ENCODE assay signal across 8 cellular contexts in genomic region chr12:110698171-110698902, GRCh38. TPM values are rescaled to one million over a fixed set of nuclear protein-coding genes. Genes with fewer than 3 reads are reported as not detected.
DNase-seq lines count a peak whose midpoint lies in the region; ATAC-seq and TF ChIP-seq lines count a peak whose summit lies in the region.

No MANE protein-coding gene starts in this region.

- H3K27me3 ChIP-seq in CD8-positive, alpha-beta memory T cell (ENCODE audit: insufficient read depth, low read length, poor library complexity, severe bottlenecking) = no peaks in the 10 kb centered on the region
- no peaks in the 10 kb centered on the region for H3K27me3 ChIP-seq in tibial artery

- H3K4me1 Mint-ChIP-seq in CD8-positive, alpha-beta memory T cell = peaks cover 5 to 7% (median 6%) of the 10 kb centered on the region in 3 donors
- no peaks in the 10 kb centered on the region for H3K4me1 Mint-ChIP-seq in osteocyte (ENCODE audit: unreplicated experiment)

- no peaks in the 10 kb centered on the region for H3K27me3 Mint-ChIP-seq in CD8-positive, alpha-beta memory T cell
- H3K27me3 Mint-ChIP-seq in osteocyte (ENCODE audit: unreplicated experiment) = no peaks in the 10 kb centered on the region

- ATAC-seq in GM19452 (IDR thresholded peaks at IDR 0.05; ENCODE audit: unreplicated experiment) = peak; percentile 72

- H3K4me1 ChIP-seq in CD8-positive, alpha-beta memory T cell (ENCODE audit: insufficient read depth, low read length) = peaks cover 6% of the 10 kb centered on the region
- H3K4me1 ChIP-seq in tibial artery = peaks cover 0 to 14% (median 2%) of the 10 kb centered on the region in 4 donors

- H3K4me3 ChIP-seq in CD8-positive, alpha-beta memory T cell (ENCODE audit: low read length) = no peak overlapping the region
- peak overlapping the region; percentile 28 to 42 for H3K4me3 ChIP-seq in tibial artery

- peak; percentile 62 for TF ChIP-seq CTCF in osteocyte (IDR thresholded peaks at IDR 0.05)
- peak; percentile 67 to 74 for TF ChIP-seq CTCF in tibial artery (IDR thresholded peaks at IDR 0.05)

- CTCF ChIA-PET in CD8-positive, alpha-beta memory T cell (lab: Charles Lee) = interaction anchor here (0.8 to 3.3 kb wide), 5 partner anchors 33 to 230 kb away, joined by 3 to 18 read pairs (median 4); partner anchors contain the start of genes FAM216A and GPN3

- H3K36me3 ChIP-seq in CD8-positive, alpha-beta memory T cell (ENCODE audit: insufficient read depth, low read length) = no peaks in the 10 kb centered on the region
- no peaks in the 10 kb centered on the region for H3K36me3 ChIP-seq in tibial artery

- H3K9me3 ChIP-seq in CD8-positive, alpha-beta memory T cell (ENCODE audit: low read length) = no peaks in the 10 kb centered on the region
- no peaks in the 10 kb centered on the region for H3K9me3 ChIP-seq in tibial artery

- peak overlapping the region in 3 of 8 donors; percentile 44 to 85 (median 78) for H3K27ac Mint-ChIP-seq in CD8-positive, alpha-beta memory T cell
- no peak overlapping the region for H3K27ac Mint-ChIP-seq in osteocyte (ENCODE audit: unreplicated experiment)

- intact Hi-C loops in tibial artery (cut with DNase I; ENCODE audit: low total_unique reads) = no loop called here

- DNase-seq in CD8-positive, alpha-beta memory T cell = peak; percentile 54 to 83 (median 70)
- DNase-seq in HPDE6-E6E7 (ENCODE audit: extremely low spot score) (peak; percentile 76), RPMI8226 (peak; percentile 90), germinal center (ENCODE audit: low spot score) (peak; percentile 79), osteocyte (ENCODE audit: extremely low spot score, unreplicated experiment) (no peak), tibial artery (peak; percentile 82 to 87)
- peak; percentile 51 for DNase-seq in activated T-helper 9 cell treated with anti-CD3 and anti-CD28 coated beads, Interleukin-2, amount 50 U/mL, for 16 hours (ENCODE audit: low read depth)

- H3K4me3 Mint-ChIP-seq in CD8-positive, alpha-beta memory T cell = peak overlapping the region in 1 of 7 donors; percentile 44
- no peak overlapping the region for H3K4me3 Mint-ChIP-seq in osteocyte (ENCODE audit: unreplicated experiment)

- no peaks in the 10 kb centered on the region for H3K9me3 Mint-ChIP-seq in CD8-positive, alpha-beta memory T cell
- H3K9me3 Mint-ChIP-seq in osteocyte (ENCODE audit: unreplicated experiment) = no peaks in the 10 kb centered on the region

- POLR2A ChIA-PET in CD8-positive, alpha-beta memory T cell (lab: Charles Lee) = interaction anchor here (0.7 kb wide), 1 partner anchor 116 kb away, joined by 3 read pairs; no protein-coding TSS in a partner anchor

- peak overlapping the region; percentile 47 for H3K27ac ChIP-seq in CD8-positive, alpha-beta memory T cell (ENCODE audit: low read depth, low read length)
- peak overlapping the region; percentile 4 to 6 for H3K27ac ChIP-seq in tibial artery

- H3K36me3 Mint-ChIP-seq in CD8-positive, alpha-beta memory T cell = no peaks in the 10 kb centered on the region
- no peaks in the 10 kb centered on the region for H3K36me3 Mint-ChIP-seq in osteocyte (ENCODE audit: unreplicated experiment)

RNA-seq across cellular contexts. Expression of gene HVCN1, which starts 9.4 kb away (rescaled TPM):
- total RNA-seq in CD8-positive, alpha-beta memory T cell = 10 to 100 TPM; 18.5 to 20.2 TPM
- polyA plus RNA-seq in CD8-positive, alpha-beta memory T cell = 17.6 TPM
- 0.76 and 0.94 TPM in 2 replicates for total RNA-seq in osteocyte

RNA-seq across cellular contexts. Expression of gene PPP1CC, which starts 44.4 kb away (rescaled TPM):
- 100 to 1,000 TPM; 242 to 249 TPM for total RNA-seq in CD8-positive, alpha-beta memory T cell
- polyA plus RNA-seq in CD8-positive, alpha-beta memory T cell = 130 TPM
- total RNA-seq in osteocyte = 99.0 and 102 TPM in 2 replicates

Comparison
In these comparisons a context has a peak if more than half of its experiments do, and no peak if none do; other contexts are left out.
1. RNA of gene HVCN1, which starts 9.4 kb away (total RNA-seq): 18.5 to 20.2 TPM in CD8-positive, alpha-beta memory T cell; 0.76 to 0.94 TPM in osteocyte; every median in the first group is over 10 times any median in the second.